8 cellular contexts compared by ENCODE assay signal in the genomic region with DNA sequence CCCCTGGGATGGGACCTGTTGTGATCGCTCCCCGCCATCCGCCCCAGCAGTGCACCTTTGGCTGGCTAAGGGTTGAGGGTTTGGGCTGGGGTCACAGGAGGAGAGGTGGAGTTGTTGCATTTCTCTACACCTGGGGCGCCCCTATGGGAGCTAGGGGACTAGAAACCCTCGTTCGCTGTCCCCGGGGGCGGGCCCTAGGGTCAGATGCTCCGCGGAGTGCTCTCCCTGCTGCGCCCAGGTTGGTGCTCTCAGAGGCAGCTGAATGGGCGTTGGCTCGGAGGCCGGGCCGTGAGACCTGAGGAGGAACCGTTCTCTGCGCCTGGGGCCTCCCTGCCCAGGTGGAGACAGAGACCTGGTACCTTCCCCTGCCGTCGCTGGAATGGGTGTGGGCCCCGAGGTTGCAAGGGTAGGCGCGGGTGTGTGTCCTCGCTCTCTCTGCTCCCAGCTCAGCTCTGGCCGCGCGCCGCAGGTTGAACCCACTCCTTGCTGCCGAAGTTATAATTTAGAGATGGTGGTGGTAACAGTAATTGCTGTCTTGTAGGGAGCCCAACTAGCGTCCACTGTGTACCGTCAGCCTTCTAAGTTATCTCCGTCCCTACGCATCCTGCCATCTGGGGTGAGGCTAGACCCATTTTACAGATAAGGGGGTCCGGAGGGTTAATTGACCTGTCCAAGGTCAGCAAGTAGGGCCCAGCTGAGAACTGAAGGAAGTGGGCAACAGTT.
DNase-seq lines count a peak whose midpoint lies in the region; FAIRE-seq and TF ChIP-seq lines count a peak whose summit lies in the region.

No MANE protein-coding gene starts in this region.

- H3K79me2 ChIP-seq in OCI-LY3 (ENCODE audit: low read length), result peaks cover 27% of the 10 kb centered on the region

- H3K9ac ChIP-seq in OCI-LY3 (ENCODE audit: low read length), result peak overlapping the region; percentile 92

- H3K9me3 ChIP-seq in OCI-LY3 (ENCODE audit: insufficient read depth, low read length), result no peaks in the 10 kb centered on the region

- peak; percentile 15 for DNase-seq in activated gamma-delta T cell treated with Interleukin-2 at 50 U/mL for 16 hours
- no peak for DNase-seq in activated gamma-delta T cell (lab: John Stamatoyannopoulos, UW)
- peak; percentile 7 for DNase-seq in activated naive CD8-positive, alpha-beta T cell treated with anti-CD3 and anti-CD28 coated beads, Interleukin-2, amount 50 U/mL, for 16 hours (ENCODE audit: low read depth, low spot score)
- peak; percentile 67 for DNase-seq in stimulated activated CD4-positive, alpha-beta T cell treated with anti-CD3 and anti-CD28 coated beads, Interleukin-15, amount 100 ng/mL, for 24 hours
- DNase-seq in D721Med (ENCODE audit: insufficient read length, low spot score), result no peak
- DNase-seq in Kasumi-1 (lab: John Stamatoyannopoulos, UW), result no peak

- H4K20me1 ChIP-seq in OCI-LY3 (ENCODE audit: insufficient read depth, low read length), result no peaks in the 10 kb centered on the region

- no peaks in the 10 kb centered on the region for H3K27me3 ChIP-seq in OCI-LY3 (ENCODE audit: low read depth, low read length)

- H3K36me3 ChIP-seq in OCI-LY3 (replicated peaks; ENCODE audit: low read depth, low read length), result no peaks in the 10 kb centered on the region

- H3K27ac ChIP-seq in OCI-LY3 (ENCODE audit: low read length), result no peak overlapping the region

- no peak for FAIRE-seq in D721Med (lab: Jason Lieb, UNC)

- H3K4me1 ChIP-seq in OCI-LY3 (ENCODE audit: low read length), result peaks cover 14% of the 10 kb centered on the region

- H3K4me2 ChIP-seq in OCI-LY3 (ENCODE audit: low read length), result peak overlapping the region; percentile 97

- TF ChIP-seq CTCF in OCI-LY3 (IDR thresholded peaks at IDR 0.05; ENCODE audit: low read depth, low read length) (no peak), D721Med (IDR thresholded peaks at IDR 0.05; ENCODE audit: insufficient read depth, missing control alignments) (no peak)

- H2AFZ ChIP-seq in OCI-LY3 (ENCODE audit: low read depth, low read length), result peak overlapping the region; percentile 96; the same call in 1 of the 2 replicates

- peak overlapping the region; percentile 88 for H3K4me3 ChIP-seq in OCI-LY3 (ENCODE audit: low read length)
- peak overlapping the region; percentile 98 for H3K4me3 ChIP-seq in iPS-11a (ENCODE audit: low read depth, low read length)

Comparison
In these comparisons a context has a peak if more than half of its experiments do, and no peak if none do; other contexts are left out.
1. DNase-seq: peak in activated gamma-delta T cell treated with Interleukin-2 at 50 U/mL for 16 hours (single experiment), activated naive CD8-positive, alpha-beta T cell treated with anti-CD3 and anti-CD28 coated beads, Interleukin-2, amount 50 U/mL, for 16 hours (single experiment) and stimulated activated CD4-positive, alpha-beta T cell treated with anti-CD3 and anti-CD28 coated beads, Interleukin-15, amount 100 ng/mL, for 24 hours (single experiment); none in activated gamma-delta T cell (single experiment), D721Med (single experiment) and Kasumi-1 (0 of 2).